In the genomic region with DNA sequence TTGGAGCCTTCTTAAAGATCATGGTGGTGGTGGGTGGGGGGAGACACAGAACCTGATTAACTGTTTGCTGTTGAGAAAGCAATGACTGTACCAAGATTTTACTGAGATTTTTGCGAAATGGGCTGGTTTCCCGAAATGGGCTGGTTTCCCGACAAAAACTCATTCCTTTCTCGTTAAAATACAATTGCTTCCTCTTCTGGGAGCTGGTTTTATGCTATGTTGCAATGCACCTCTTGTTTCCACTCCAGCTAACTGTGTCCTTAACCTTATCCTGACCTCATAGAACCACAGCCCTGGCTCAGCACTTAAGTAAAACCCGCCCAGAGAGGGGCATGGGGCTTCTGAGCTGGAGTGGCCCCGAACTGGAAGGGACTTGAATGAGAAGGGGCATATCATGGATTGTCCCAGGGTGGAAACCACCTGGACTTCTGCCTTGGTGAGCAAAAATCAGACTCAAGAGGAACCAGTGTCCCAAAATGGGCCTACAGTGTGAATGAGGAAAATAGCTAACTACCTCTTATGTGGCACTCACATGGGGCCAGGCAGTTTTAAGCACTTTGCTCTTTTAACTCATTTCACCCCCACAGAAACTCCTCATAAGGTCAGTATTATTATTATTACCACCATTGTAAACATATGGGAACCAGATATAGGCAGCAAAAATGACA, we compare ENCODE assay signal across 14 cellular contexts. TPM values are rescaled to one million over a fixed set of nuclear protein-coding genes. Genes with fewer than 3 reads are reported as not detected.
DNase-seq lines count a peak whose midpoint lies in the region; ATAC-seq and TF ChIP-seq lines count a peak whose summit lies in the region.
"Had no signal": no experiment of that assay in that cellular context is flagged by ENCODE, and none has a peak within 500 bp of the region (broad histone marks: within the 10 kb centered on the region; RNA-seq: fewer than 3 reads in every experiment).

No MANE protein-coding gene starts in this region.

- no peak for TF ChIP-seq POLR2A in NB4 (IDR thresholded peaks at IDR 0.05; ENCODE audit: extremely low read depth, insufficient read length)

- no peak for TF ChIP-seq CTCF in NB4 (IDR thresholded peaks at IDR 0.05; ENCODE audit: low read depth, low read length)
- TF ChIP-seq CTCF in neural progenitor cell (IDR thresholded peaks at IDR 0.05) = no peak
- TF ChIP-seq CTCF in WERI-Rb-1 (IDR thresholded peaks at IDR 0.05; ENCODE audit: low read depth, low read length) = no peak

- H3K9me3 Mint-ChIP-seq in neural progenitor cell = peaks cover 7% of the 10 kb centered on the region
- H3K9me3 Mint-ChIP-seq: memory B cell had no signal

- peak overlapping the region; percentile 29 for H3K27ac Mint-ChIP-seq in neural progenitor cell
- H3K27ac Mint-ChIP-seq: memory B cell had no signal

- peak; percentile 77 for ATAC-seq in esophagus mucosa
- ATAC-seq: PC-3 had no signal

- H3K36me3 ChIP-seq in neural progenitor cell (no peaks in the 10 kb centered on the region), WERI-Rb-1 (no peaks in the 10 kb centered on the region)
- H3K36me3 ChIP-seq: tibial artery had no signal

- peaks cover 3% of the 10 kb centered on the region for H3K36me3 Mint-ChIP-seq in neural progenitor cell
- H3K36me3 Mint-ChIP-seq: memory B cell had no signal

- H3K9me3 ChIP-seq in neural progenitor cell (ENCODE audit: low read depth) (no peaks in the 10 kb centered on the region), WERI-Rb-1 (ENCODE audit: severe bottlenecking) (no peaks in the 10 kb centered on the region)
- H3K9me3 ChIP-seq: tibial artery had no signal

- no peak overlapping the region for H2AFZ ChIP-seq in neural progenitor cell (replicated peaks)

- H3K79me2 ChIP-seq in neural progenitor cell (ENCODE audit: low read depth) = no peaks in the 10 kb centered on the region

- H3K4me3 ChIP-seq in NB4 (ENCODE audit: low read depth, low read length) = no peak overlapping the region
- no peak overlapping the region for H3K4me3 ChIP-seq in neural progenitor cell
- H3K4me3 ChIP-seq in WERI-Rb-1 (ENCODE audit: low read depth, low read length) = no peak overlapping the region
- H3K4me3 ChIP-seq: tibial artery had no signal

- H3K4me1 Mint-ChIP-seq in neural progenitor cell = peaks cover 52% of the 10 kb centered on the region
- H3K4me1 Mint-ChIP-seq: memory B cell had no signal

- H3K27me3 ChIP-seq in neural progenitor cell = no peaks in the 10 kb centered on the region
- H3K27me3 ChIP-seq in WERI-Rb-1 (ENCODE audit: insufficient read depth, low read depth, severe bottlenecking) = no peaks in the 10 kb centered on the region
- H3K27me3 ChIP-seq: tibial artery had no signal

- no peak overlapping the region for H3K9ac ChIP-seq in neural progenitor cell

- no peak overlapping the region for H3K4me3 Mint-ChIP-seq in neural progenitor cell
- H3K4me3 Mint-ChIP-seq: memory B cell had no signal

- no peak overlapping the region for H3K4me2 ChIP-seq in neural progenitor cell

- H3K27me3 Mint-ChIP-seq in neural progenitor cell (ENCODE audit: insufficient read depth, low read depth) = peaks cover 3% of the 10 kb centered on the region

- peak; percentile 84 for DNase-seq in AG08395 (ENCODE audit: low spot score)
- peak; percentile 77 for DNase-seq in NB4 (ENCODE audit: low read depth)
- DNase-seq in neural progenitor cell (ENCODE audit: low spot score) = no peak
- DNase-seq in WERI-Rb-1 = no peak
- DNase-seq in HPDE6-E6E7 (ENCODE audit: extremely low spot score) = no peak
- DNase-seq in stimulated activated CD4-positive, alpha-beta T cell treated with anti-CD3 and anti-CD28 coated beads, Interleukin-2, amount 100 ng/mL, for 48 hours = no peak
- DNase-seq in activated effector memory CD4-positive, alpha-beta T cell treated with Interleukin-2 at 50 U/mL for 16 hours = no peak
- DNase-seq: activated CD4-positive, CD25-positive, alpha-beta regulatory T cell; activated effector memory CD4-positive, alpha-beta T cell treated with anti-CD3 and anti-CD28 coated beads, Interleukin-2, amount 50 U/mL, for 16 hours; effector CD4-positive, alpha-beta T cell; PC-3 had no signal

- H3K4me1 ChIP-seq in neural progenitor cell = no peaks in the 10 kb centered on the region

- H3F3A ChIP-seq in neural progenitor cell (ENCODE audit: low read depth) = no peaks in the 10 kb centered on the region

- no peaks in the 10 kb centered on the region for H4K20me1 ChIP-seq in neural progenitor cell (ENCODE audit: low read depth)

- no peak overlapping the region for H3K27ac ChIP-seq in neural progenitor cell
- H3K27ac ChIP-seq in WERI-Rb-1 = no peak overlapping the region
- H3K27ac ChIP-seq: tibial artery had no signal

RNA-seq across cellular contexts. Expression of a gene that starts 20.8 kb away (rescaled TPM):
- total RNA-seq in esophagus mucosa (13.6 TPM), neural progenitor cell (ENCODE audit: low replicate concordance) (0.22 and 0.41 TPM in 2 replicates)

Comparison
In these comparisons a context has a peak if more than half of its experiments do, and no peak if none do; other contexts are left out.
1. DNase-seq: peak in AG08395 (single experiment) and NB4 (single experiment); none in neural progenitor cell (single experiment), WERI-Rb-1 (single experiment), HPDE6-E6E7 (single experiment), stimulated activated CD4-positive, alpha-beta T cell treated with anti-CD3 and anti-CD28 coated beads, Interleukin-2, amount 100 ng/mL, for 48 hours (0 of 2) and activated effector memory CD4-positive, alpha-beta T cell treated with Interleukin-2 at 50 U/mL for 16 hours (single experiment).
2. RNA of a gene that starts 20.8 kb away (total RNA-seq): 13.6 TPM in esophagus mucosa (single experiment); 0.22 to 0.41 TPM in neural progenitor cell; every median in the first group is over 10 times any median in the second.